In genomic region chr19:47589824-47590223, GRCh38 we compare ENCODE assay signal across 24 cellular contexts. TPM values are rescaled to one million over a fixed set of nuclear protein-coding genes. Genes with fewer than 3 reads are reported as not detected.
"Had no signal": no experiment of that assay in that cellular context is flagged by ENCODE, and none has a peak within 500 bp of the region (broad histone marks: within the 10 kb centered on the region; RNA-seq: fewer than 3 reads in every experiment).

No MANE protein-coding gene starts in this region.

- DNase-seq: activated CD4-positive, alpha-beta memory T cell treated with anti-CD3 and anti-CD28 coated beads, Interleukin-2, amount 10 ng/mL, durations not matched to agents 7 days and 5 days; activated CD4-positive, alpha-beta T cell treated with anti-CD3 and anti-CD28 coated beads, Interleukin-2, amount 10 ng/mL, durations not matched to agents 7 days and 5 days; activated CD4-positive, CD25-positive, alpha-beta regulatory T cell; activated CD8-positive, alpha-beta memory T cell treated with anti-CD3 and anti-CD28 coated beads, Interleukin-2, amount 50 U/mL, for 4 hours; activated gamma-delta T cell treated with Interleukin-2 at 50 U/mL for 16 hours; activated naive CD4-positive, alpha-beta T cell treated with anti-CD3 and anti-CD28 coated beads, Interleukin-2, amount 50 U/mL, for 16 hours; activated T-cell treated with anti-CD3 and anti-CD28 coated beads, Interleukin-2, amount 50 U/mL, for 72 hours; KG1; NCI-H1048; NCI-H146; NCI-H187 treated with DMSO at 0.1 percent for 48 hours; NCI-H2081 treated with DMSO at 0.1 percent for 48 hours; NCI-H446; NCI-H524; SIG-M5; T-cell; T-helper 2 cell; T1000 had no signal

- H3K9me3 ChIP-seq: breast epithelium had no signal

- ATAC-seq: activated T-cell treated with anti-CD3 and anti-CD28 coated beads, Interleukin-2, amount 50 U/mL, for 72 hours; T-cell had no signal

- H3K27me3 ChIP-seq: breast epithelium had no signal

- H3K27ac ChIP-seq: SK-N-MC had no signal

- H3K36me3 ChIP-seq: breast epithelium had no signal

- H3K4me1 ChIP-seq: breast epithelium had no signal

- H3K4me3 Mint-ChIP-seq: activated CD4-positive, alpha-beta memory T cell treated with anti-CD3 and anti-CD28 coated beads, Interleukin-2, amount 10 ng/mL, durations not matched to agents 7 days and 5 days; activated CD4-positive, alpha-beta T cell treated with anti-CD3 and anti-CD28 coated beads, Interleukin-2, amount 10 ng/mL, durations not matched to agents 7 days and 5 days; activated T-cell treated with anti-CD3 and anti-CD28 coated beads, Interleukin-2, amount 50 U/mL, for 72 hours; T-cell had no signal

- FAIRE-seq: TTC549 had no signal

- H3K4me1 Mint-ChIP-seq: activated CD4-positive, alpha-beta T cell treated with anti-CD3 and anti-CD28 coated beads, Interleukin-2, amount 10 ng/mL, durations not matched to agents 7 days and 5 days; T-cell had no signal

- H3K27ac Mint-ChIP-seq: activated CD4-positive, alpha-beta memory T cell treated with anti-CD3 and anti-CD28 coated beads, Interleukin-2, amount 10 ng/mL, durations not matched to agents 7 days and 5 days; activated CD4-positive, alpha-beta T cell treated with anti-CD3 and anti-CD28 coated beads, Interleukin-2, amount 10 ng/mL, durations not matched to agents 7 days and 5 days; activated T-cell treated with anti-CD3 and anti-CD28 coated beads, Interleukin-2, amount 50 U/mL, for 72 hours; activated T-helper 2 cell treated with anti-CD3 and anti-CD28 coated beads, Interferon-gamma antibody, Interleukin-2, Interleukin-4, amounts not matched to agents 10 μg/mL and 5 μg/mL and 100 μg/mL, durations not matched to agents 14 hours and 24 hours and 36 hours; T-cell had no signal

- H3K4me3 ChIP-seq: breast epithelium, SK-N-MC had no signal

- H3K27me3 Mint-ChIP-seq: activated CD4-positive, alpha-beta T cell treated with anti-CD3 and anti-CD28 coated beads, Interleukin-2, amount 10 ng/mL, durations not matched to agents 7 days and 5 days; T-cell had no signal

RNA-seq across cellular contexts. Expression of gene ZNF541, which starts 16.9 kb away (rescaled TPM):
- total RNA-seq: activated CD8-positive, alpha-beta memory T cell treated with anti-CD3 and anti-CD28 coated beads for 36 hours; LHCN-M2 had no signal
